ENCODE assay signal across 17 cellular contexts in genomic region chr4:152462715-152463114, GRCh38.
DNase-seq lines count a peak whose midpoint lies in the region; ATAC-seq and TF ChIP-seq lines count a peak whose summit lies in the region.
"Had no signal": no experiment of that assay in that cellular context is flagged by ENCODE, and none has a peak within 500 bp of the region (broad histone marks: within the 10 kb centered on the region; RNA-seq: fewer than 3 reads in every experiment).

No MANE protein-coding gene starts in this region.

- H3K4me1 ChIP-seq in IMR-90 (ENCODE audit: control insufficient read depth, insufficient read depth, low read length) (peaks cover 6% of the 10 kb centered on the region), Karpas-422 (ENCODE audit: low read length) (no peaks in the 10 kb centered on the region)

- H3K9me2 ChIP-seq in Karpas-422 (replicated peaks; ENCODE audit: insufficient read depth, low read length) = no peaks in the 10 kb centered on the region

- no peak overlapping the region for H2BK15ac ChIP-seq in IMR-90 (ENCODE audit: low read depth, low read length)

- intact Hi-C loops in IMR-90 (cut with micrococcal nuclease) = loop anchor here (2.0 kb wide), 1 partner anchor 14 kb away; no protein-coding TSS in a partner anchor
- intact Hi-C loops in dorsolateral prefrontal cortex (cut with DNase I) = no loop called here

- CTCF ChIA-PET in IMR-90 (lab: Yijun Ruan, JAX) = interaction anchor here (0.6 kb wide), 1 partner anchor 9 kb away, joined by 3 read pairs; no protein-coding TSS in a partner anchor

- H3K14ac ChIP-seq in IMR-90 (replicated peaks; ENCODE audit: low read depth, low read length) = no peak overlapping the region

- H3K27me3 ChIP-seq in IMR-90 (ENCODE audit: control insufficient read depth, insufficient read depth, low read length) (no peaks in the 10 kb centered on the region), dorsolateral prefrontal cortex (no peaks in the 10 kb centered on the region), Karpas-422 (ENCODE audit: low read length) (no peaks in the 10 kb centered on the region)
- H3K27me3 ChIP-seq: heart left ventricle had no signal

- peaks cover 17% of the 10 kb centered on the region for H3K79me2 ChIP-seq in Karpas-422 (ENCODE audit: low read length)

- H4K20me1 ChIP-seq in IMR-90 (ENCODE audit: insufficient read depth, low read length) = no peaks in the 10 kb centered on the region
- H4K20me1 ChIP-seq in Karpas-422 (ENCODE audit: insufficient read depth, low read depth, low read length) = peaks cover 75% of the 10 kb centered on the region

- H2BK5ac ChIP-seq in IMR-90 (ENCODE audit: low read depth, low read length, poor library complexity, severe bottlenecking) = no peak overlapping the region

- no peak overlapping the region for H2BK120ac ChIP-seq in IMR-90 (ENCODE audit: low read depth, low read length)

- TF ChIP-seq RAD21 in IMR-90 (IDR thresholded peaks at IDR 0.05; ENCODE audit: low read length) = no peak

- POLR2A ChIA-PET in IMR-90 (lab: Charles Lee; ENCODE audit: unreplicated experiment) = no interaction called here

- WGBS in IMR-90 (ENCODE audit: extremely low coverage in 2 of 2, insufficient read length in 1 of 2), 2 experiments = no CpG with 5 or more reads among the region's 1 CpG

- H3K4ac ChIP-seq in IMR-90 (ENCODE audit: low read depth, low read length) = no peak overlapping the region

- H3K4me1 Mint-ChIP-seq in naive B cell = peaks cover 61 to 77% (median 72%) of the 10 kb centered on the region in 3 donors

- no peak for TF ChIP-seq POLR2A in IMR-90 (IDR thresholded peaks at IDR 0.05; ENCODE audit: low read depth, low read length)

- H2AFZ ChIP-seq in IMR-90 (replicated peaks; ENCODE audit: low read length, poor library complexity) (no peak overlapping the region), Karpas-422 (ENCODE audit: low read length) (no peak overlapping the region)
- H2AFZ ChIP-seq: PC-9 had no signal

- H3K27me3 Mint-ChIP-seq in naive B cell = no peaks in the 10 kb centered on the region
- H3K27me3 Mint-ChIP-seq: stimulated activated naive CD8-positive, alpha-beta T cell treated with anti-CD3 and anti-CD28 coated beads, Interleukin-15, Interleukin-2, amounts not matched to agents 100 ng/mL and 50 ng/mL, for 24 hours had no signal

- no peak overlapping the region for H2AK9ac ChIP-seq in IMR-90 (replicated peaks; ENCODE audit: low read depth, low read length, poor library complexity)

- in situ Hi-C loops in IMR-90 (cut with MboI; ENCODE audit: low sequenced_read_pairs) = no loop called here

- dilution Hi-C loops in IMR-90 (cut with HindIII; ENCODE audit: low sequenced_read_pairs, unreplicated experiment) = no loop called here

- no peaks in the 10 kb centered on the region for H3K9me3 Mint-ChIP-seq in naive B cell

- H3K4me3 Mint-ChIP-seq in naive B cell = peak overlapping the region in 2 of 8 donors; percentile 47 to 57
- H3K4me3 Mint-ChIP-seq: stimulated activated naive CD8-positive, alpha-beta T cell treated with anti-CD3 and anti-CD28 coated beads, Interleukin-15, Interleukin-2, amounts not matched to agents 100 ng/mL and 50 ng/mL, for 24 hours had no signal

- peaks cover 21 to 32% of the 10 kb centered on the region in 2 experiments for H3K79me1 ChIP-seq in IMR-90 (ENCODE audit: low read depth in 1 of 2, low read length in 2 of 2)

- TF ChIP-seq CTCF in IMR-90 (conservative IDR thresholded peaks at IDR 0.05; ENCODE audit: low read depth, low read length) = no peak
- TF ChIP-seq CTCF in cardiac fibroblast (IDR thresholded peaks at IDR 0.05; ENCODE audit: low read depth, low read length) = no peak
- TF ChIP-seq CTCF in dorsolateral prefrontal cortex (IDR thresholded peaks at IDR 0.05 in 54 of 56, conservative IDR thresholded peaks at IDR 0.05 in 2 of 56; ENCODE audit: low read depth in 1 of 56, partially characterized antibody in 56 of 56) = no peak

- H4K8ac ChIP-seq in IMR-90 (ENCODE audit: low read depth in 2 of 2, low read length in 2 of 2) = no peak overlapping the region

- no TSS peak for BruUV-seq in IMR-90 (replicated peaks; lab: Mats Ljungman, UMichigan)

- H3K56ac ChIP-seq in IMR-90 (ENCODE audit: extremely low read depth, insufficient read depth, low read length) = no peak overlapping the region

- no peak overlapping the region for H3K9ac ChIP-seq in IMR-90 (ENCODE audit: low read depth, low read length)
- no peak overlapping the region for H3K9ac ChIP-seq in Karpas-422 (ENCODE audit: low read length)

- H2AK5ac ChIP-seq in IMR-90 (ENCODE audit: low read depth, low read length) = no peak overlapping the region

- no peak overlapping the region for H4K91ac ChIP-seq in IMR-90 (ENCODE audit: insufficient read depth, low read depth, low read length)

- H3K4me3 ChIP-seq in IMR-90 (ENCODE audit: insufficient read depth, low read depth, low read length) = no peak overlapping the region
- no peak overlapping the region for H3K4me3 ChIP-seq in cardiac fibroblast (replicated peaks in 1 of 2; ENCODE audit: low read depth in 2 of 2, low read length in 2 of 2)
- no peak overlapping the region for H3K4me3 ChIP-seq in dorsolateral prefrontal cortex
- no peak overlapping the region for H3K4me3 ChIP-seq in Karpas-422 (ENCODE audit: low read length)
- H3K4me3 ChIP-seq: heart left ventricle, PC-9 had no signal

- H3K36me3 ChIP-seq in IMR-90 (ENCODE audit: control insufficient read depth, insufficient read depth, low read length) = no peaks in the 10 kb centered on the region
- no peaks in the 10 kb centered on the region for H3K36me3 ChIP-seq in Karpas-422 (ENCODE audit: insufficient read depth, low read length)
- H3K36me3 ChIP-seq: heart left ventricle had no signal

- ATAC-seq in IMR-90 (ENCODE audit: low read depth) (no peak), naive B cell (ENCODE audit: low read depth in 2 of 2) (no peak)

- H3K36me3 Mint-ChIP-seq in naive B cell = no peaks in the 10 kb centered on the region

- no peaks in the 10 kb centered on the region for H3K9me3 ChIP-seq in IMR-90 (ENCODE audit: control insufficient read depth, insufficient read depth, low read length)
- H3K9me3 ChIP-seq in Karpas-422 (ENCODE audit: low read length) = no peaks in the 10 kb centered on the region
- H3K9me3 ChIP-seq: heart left ventricle had no signal

- H2BK20ac ChIP-seq in IMR-90 (ENCODE audit: low read depth, low read length) = no peak overlapping the region

- peak; percentile 25 for DNase-seq in AG20443 (ENCODE audit: low spot score)
- peak; percentile 17 for DNase-seq in IMR-90
- DNase-seq in cardiac fibroblast (ENCODE audit: low read depth in 2 of 2) = peak; percentile 41 to 48
- no peak for DNase-seq in naive B cell
- no peak for DNase-seq in dorsolateral prefrontal cortex
- DNase-seq in effector CD8-positive, alpha-beta T cell (lab: John Stamatoyannopoulos, UW) = no peak
- DNase-seq in SW 1271 (lab: John Stamatoyannopoulos, UW) = no peak
- DNase-seq in Karpas-422 = no peak
- DNase-seq: activated effector memory CD4-positive, alpha-beta T cell treated with anti-CD3 and anti-CD28 coated beads, Interleukin-2, amount 50 U/mL, for 16 hours; AML-193; anterior cingulate cortex; cortex of kidney; heart left ventricle; NCI-H2081; NCI-H524 treated with DMSO at 0.1 percent for 48 hours; PC-9 had no signal

- H3K27ac Mint-ChIP-seq in naive B cell = peak overlapping the region; percentile 55 to 97 (median 78)

- no peak overlapping the region for H3K23ac ChIP-seq in IMR-90 (ENCODE audit: low read depth, low read length)

- no peak overlapping the region for H4K5ac ChIP-seq in IMR-90 (ENCODE audit: low read depth, low read length)

- no peaks in the 10 kb centered on the region for H3K9me1 ChIP-seq in IMR-90 (ENCODE audit: insufficient read depth, low read length)

- H3K27ac ChIP-seq in IMR-90 (ENCODE audit: insufficient read depth, low read length) (no peak overlapping the region), dorsolateral prefrontal cortex (no peak overlapping the region), Karpas-422 (ENCODE audit: low read length) (no peak overlapping the region)
- H3K27ac ChIP-seq: PC-9 had no signal

- H3K18ac ChIP-seq in IMR-90 (ENCODE audit: low read depth, low read length) = no peak overlapping the region

- H3K4me2 ChIP-seq in IMR-90 (ENCODE audit: low read depth, low read length) (no peak overlapping the region), Karpas-422 (ENCODE audit: low read depth, low read length, poor library complexity, severe bottlenecking) (no peak overlapping the region)
- H3K4me2 ChIP-seq: PC-9 had no signal

TF ChIP-seq in IMR-90, 13 proteins besides CTCF, POLR2A, EP300 and RAD21:
- TF ChIP-seq CEBPB (IDR thresholded peaks at IDR 0.05; ENCODE audit: low read depth, low read length) = no peak
- TF ChIP-seq RCOR1 (IDR thresholded peaks at IDR 0.05; ENCODE audit: insufficient replicate concordance, low read length) = no peak
- no peak for TF ChIP-seq ELK1 (IDR thresholded peaks at IDR 0.05; ENCODE audit: borderline replicate concordance, low read depth, low read length)
- no peak for TF ChIP-seq USF2 (IDR thresholded peaks at IDR 0.05; ENCODE audit: low read depth, low read length)
- TF ChIP-seq SMC3 (IDR thresholded peaks at IDR 0.05; ENCODE audit: low read depth, low read length) = no peak
- no peak for TF ChIP-seq FOS (IDR thresholded peaks at IDR 0.05; ENCODE audit: low read depth, low read length)
- no peak for TF ChIP-seq MXI1 (IDR thresholded peaks at IDR 0.05; ENCODE audit: borderline replicate concordance, low read depth, low read length)
- no peak for TF ChIP-seq MAFK (IDR thresholded peaks at IDR 0.05; ENCODE audit: low read depth, low read length)
TF ChIP-seq in IMR-90: peak in this region for 0.

Comparison
In these comparisons a context has a peak if more than half of its experiments do, and no peak if none do; other contexts are left out.
1. DNase-seq: peak in AG20443 (single experiment), IMR-90 (single experiment) and cardiac fibroblast (2 of 2); none in naive B cell (single experiment), dorsolateral prefrontal cortex (0 of 10), effector CD8-positive, alpha-beta T cell (single experiment), SW 1271 (0 of 2) and Karpas-422 (single experiment).